ENCODE assay signal across 9 cellular contexts in genomic region chr2:171409436-171409971, GRCh38. TPM values are rescaled to one million over a fixed set of nuclear protein-coding genes. Genes with fewer than 3 reads are reported as not detected.
A peak's percentile ranks its signal among the peaks of the same experiment; 100 is the strongest.
DNase-seq lines count a peak whose midpoint lies in the region; ATAC-seq, FAIRE-seq and TF ChIP-seq lines count a peak whose summit lies in the region.
"Had no signal": no experiment of that assay in that cellular context is flagged by ENCODE, and none has a peak within 500 bp of the region (broad histone marks: within the 10 kb centered on the region; RNA-seq: fewer than 3 reads in every experiment).

No MANE protein-coding gene starts in this region.

- no peak for TF ChIP-seq CTCF in HFFc6 (IDR thresholded peaks at IDR 0.05)
- no peak for TF ChIP-seq CTCF in breast epithelium (IDR thresholded peaks at IDR 0.05)

- H3K18ac ChIP-seq in mesenchymal stem cell (ENCODE audit: low read depth in 1 of 2, low read length in 2 of 2): peak overlapping the region in 1 of 2 experiments; percentile 28

- H3K27me3 Mint-ChIP-seq in HFFc6 (ENCODE audit: insufficient read depth): no peaks in the 10 kb centered on the region; the same call in none of the 2 replicates

- no peak for TF ChIP-seq POLR2A in breast epithelium (IDR thresholded peaks at IDR 0.05)

- intact Hi-C loops in breast epithelium (cut with DNase I; ENCODE audit: low total_unique reads): no loop called here

- H3K4me3 Mint-ChIP-seq in HFFc6: peak overlapping the region; percentile 80

- H3K27me3 ChIP-seq in breast epithelium (no peaks in the 10 kb centered on the region), mesenchymal stem cell (ENCODE audit: control insufficient read depth in 1 of 2, insufficient read depth in 1 of 2, low read length in 2 of 2) (no peaks in the 10 kb centered on the region)

- peak overlapping the region; percentile 60 for H3K4me2 ChIP-seq in mesenchymal stem cell (ENCODE audit: low read length, poor library complexity, severe bottlenecking)

- no peak for FAIRE-seq in RCC 7860 (lab: Jason Lieb, UNC)

- peak overlapping the region; percentile 5 to 67 (median 48) for H3K4me3 ChIP-seq in breast epithelium
- H3K4me3 ChIP-seq in mesenchymal stem cell (ENCODE audit: insufficient read depth in 1 of 2, low read depth in 1 of 2, low read length in 2 of 2): peak overlapping the region; percentile 18 to 61
- H3K4me3 ChIP-seq: PC-9 had no signal

- peak overlapping the region; percentile 82 for H3K27ac Mint-ChIP-seq in HFFc6

- peak overlapping the region; percentile 5 for H2AFZ ChIP-seq in mesenchymal stem cell (ENCODE audit: low read depth, low read length)
- H2AFZ ChIP-seq: PC-9 had no signal

- H3K27ac ChIP-seq in breast epithelium: peak overlapping the region; percentile 48 to 57
- peak overlapping the region; percentile 45 for H3K27ac ChIP-seq in mesenchymal stem cell (ENCODE audit: low read length, poor library complexity, severe bottlenecking)

- H2BK12ac ChIP-seq in mesenchymal stem cell (ENCODE audit: low read length in 2 of 2): peak overlapping the region; percentile 76 to 77

- peak overlapping the region; percentile 37 for H2BK120ac ChIP-seq in mesenchymal stem cell (ENCODE audit: low read depth, low read length)

- H4K8ac ChIP-seq in mesenchymal stem cell (ENCODE audit: low read length): peak overlapping the region; percentile 97

- peak overlapping the region in 1 of 2 experiments; percentile 34 for H3K23ac ChIP-seq in mesenchymal stem cell (ENCODE audit: low read length in 2 of 2)

- peaks cover 22% of the 10 kb centered on the region for H3K79me1 ChIP-seq in mesenchymal stem cell (replicated peaks; ENCODE audit: low read length, poor library complexity, severe bottlenecking)

- H3K9me3 ChIP-seq in breast epithelium: no peaks in the 10 kb centered on the region
- H3K9me3 ChIP-seq in mesenchymal stem cell (ENCODE audit: control insufficient read depth, low read length): no peaks in the 10 kb centered on the region

- no peak overlapping the region for H2BK5ac ChIP-seq in mesenchymal stem cell (ENCODE audit: low read depth, low read length, poor library complexity, severe bottlenecking)

- peak overlapping the region in 1 of 2 experiments; percentile 18 for H3K14ac ChIP-seq in mesenchymal stem cell (ENCODE audit: low read length in 2 of 2)

- H3K4me1 Mint-ChIP-seq in HFFc6 (ENCODE audit: low read depth): peaks cover 56% of the 10 kb centered on the region

- H3K9me3 Mint-ChIP-seq in HFFc6: no peaks in the 10 kb centered on the region

- peak; percentile 15 for DNase-seq in AG08396 (ENCODE audit: low spot score)
- no peak for DNase-seq in HFFc6
- DNase-seq in breast epithelium (ENCODE audit: low spot score in 2 of 2): no peak
- DNase-seq in mesenchymal stem cell: peak; percentile 41
- DNase-seq in RCC 7860 (ENCODE audit: low spot score): no peak
- no peak for DNase-seq in NCI-H82 (lab: John Stamatoyannopoulos, UW)

- no peaks in the 10 kb centered on the region for H3K36me3 ChIP-seq in breast epithelium
- no peaks in the 10 kb centered on the region for H3K36me3 ChIP-seq in mesenchymal stem cell (ENCODE audit: control insufficient read depth in 1 of 2, insufficient read depth in 2 of 2, low read depth in 1 of 2, low read length in 2 of 2)

- H3K4me1 ChIP-seq in breast epithelium (peaks cover 0 to 3% of the 10 kb centered on the region in 2 donors), mesenchymal stem cell (ENCODE audit: control insufficient read depth, insufficient read depth, low read depth, low read length) (peaks cover 3% of the 10 kb centered on the region)

- ATAC-seq in GM19397 (IDR thresholded peaks at IDR 0.05; ENCODE audit: unreplicated experiment): no peak
- no peak for ATAC-seq in HG02759 (IDR thresholded peaks at IDR 0.05; ENCODE audit: unreplicated experiment)

- peaks cover 20% of the 10 kb centered on the region; the same call in 1 of the 2 replicates for H3K36me3 Mint-ChIP-seq in HFFc6 (ENCODE audit: low read depth)

- peak overlapping the region; percentile 54 for H3K9ac ChIP-seq in mesenchymal stem cell (ENCODE audit: low read length)

- peak overlapping the region in 1 of 2 experiments; percentile 21 for H3K4ac ChIP-seq in mesenchymal stem cell (ENCODE audit: low read depth in 1 of 2, low read length in 2 of 2)

- H2AK5ac ChIP-seq in mesenchymal stem cell (ENCODE audit: low read length, severe bottlenecking): no peak overlapping the region

- 68% methylated on average over 7 of the region's 8 CpGs for WGBS in mesenchymal stem cell

- H4K91ac ChIP-seq in mesenchymal stem cell (ENCODE audit: low read length): peak overlapping the region; percentile 2

- H2BK15ac ChIP-seq in mesenchymal stem cell (ENCODE audit: low read depth, poor library complexity, severe bottlenecking): no peak overlapping the region

RNA-seq across cellular contexts. Expression of gene METTL8, which starts 24.3 kb away (rescaled TPM):
- total RNA-seq in HFFc6 (2021; fragmentation: NEBNext Ultra II Directional; extraction: Animal tissue kit (Norgen Biotek cat#: 25700)): 10 to 100 TPM; 17.7 to 26.2 (median 22.3) TPM
- total RNA-seq in breast epithelium: 10 to 100 TPM; 21.4 to 26.9 (median 22.9) TPM
- 15.9 TPM for polyA plus RNA-seq in mesenchymal stem cell (2013, experiment 1 of 2)
- polyA plus RNA-seq in mesenchymal stem cell (2013, experiment 2 of 2): 14.7 TPM

RNA-seq across cellular contexts. Expression of gene DCAF17, which starts 24.5 kb away (rescaled TPM):
- total RNA-seq in HFFc6 (2021; fragmentation: NEBNext Ultra II Directional; extraction: Animal tissue kit (Norgen Biotek cat#: 25700)): 10 to 100 TPM; 12.8 to 17.6 (median 15.2) TPM
- total RNA-seq in breast epithelium: 10 to 100 TPM; 13.3 to 30.6 (median 24.6) TPM
- 5.9 TPM for polyA plus RNA-seq in mesenchymal stem cell (2013, experiment 1 of 2)
- polyA plus RNA-seq in mesenchymal stem cell (2013, experiment 2 of 2): 6.7 TPM

Comparison
In these comparisons a context has a peak if more than half of its experiments do, and no peak if none do; other contexts are left out.
1. DNase-seq: peak in AG08396 (single experiment) and mesenchymal stem cell (single experiment); none in HFFc6 (single experiment), breast epithelium (0 of 2), RCC 7860 (single experiment) and NCI-H82 (single experiment).